ENCODE assay signal across 20 cellular contexts in the genomic region with DNA sequence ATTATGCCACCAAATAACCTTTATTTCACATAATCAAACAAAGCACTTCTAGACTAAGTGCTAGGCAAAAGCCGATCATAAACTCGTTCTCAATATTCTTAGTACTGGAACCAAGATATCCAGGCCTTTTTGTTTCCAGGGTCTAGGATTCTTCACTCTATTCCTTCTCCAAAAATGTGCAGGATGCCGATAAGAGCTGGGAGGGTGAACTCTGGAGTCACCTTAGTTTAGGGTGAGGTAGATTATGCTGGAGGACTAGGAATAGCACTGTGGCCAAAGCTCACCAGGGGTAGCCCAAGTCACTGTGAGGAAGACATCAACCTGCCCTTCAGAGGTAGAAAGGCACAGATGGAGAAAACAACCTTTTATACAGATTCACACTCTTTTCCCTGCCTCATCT. TPM values are rescaled to one million over a fixed set of nuclear protein-coding genes. Genes with fewer than 3 reads are reported as not detected.
"Had no signal": no experiment of that assay in that cellular context is flagged by ENCODE, and none has a peak within 500 bp of the region (broad histone marks: within the 10 kb centered on the region; RNA-seq: fewer than 3 reads in every experiment).

No MANE protein-coding gene starts in this region.

- H3K9me3 ChIP-seq: ascending aorta, heart left ventricle, spleen, tibial nerve had no signal

- H3K4me3 ChIP-seq: ascending aorta, heart left ventricle, spleen, tibial nerve had no signal

- ATAC-seq: activated CD8-positive, alpha-beta T cell treated with anti-CD3 and anti-CD28 coated beads for 36 hours; effector memory CD8-positive, alpha-beta T cell; naive thymus-derived CD8-positive, alpha-beta T cell; T-helper 17 cell had no signal

- H3K27me3 ChIP-seq: ascending aorta, heart left ventricle, tibial nerve had no signal

- H3K9me3 Mint-ChIP-seq: activated CD8-positive, alpha-beta T cell treated with anti-CD3 and anti-CD28 coated beads for 36 hours; activated naive CD4-positive, alpha-beta T cell treated with anti-CD3 and anti-CD28 coated beads, Interleukin-2, amount 50 U/mL, for 24 hours; activated T-helper 2 cell treated with anti-CD3 and anti-CD28 coated beads, Interferon-gamma antibody, Interleukin-2, Interleukin-4, amounts not matched to agents 10 μg/mL and 5 μg/mL and 100 μg/mL, durations not matched to agents 14 hours and 24 hours and 36 hours; effector memory CD8-positive, alpha-beta T cell; naive thymus-derived CD8-positive, alpha-beta T cell had no signal

- H3K4me1 Mint-ChIP-seq: activated naive CD4-positive, alpha-beta T cell treated with anti-CD3 and anti-CD28 coated beads, Interleukin-2, amount 50 U/mL, for 24 hours; naive thymus-derived CD8-positive, alpha-beta T cell had no signal

- H3K36me3 Mint-ChIP-seq: activated naive CD4-positive, alpha-beta T cell treated with anti-CD3 and anti-CD28 coated beads, Interleukin-2, amount 50 U/mL, for 24 hours; naive thymus-derived CD8-positive, alpha-beta T cell had no signal

- H3K27ac Mint-ChIP-seq: activated CD4-positive, alpha-beta T cell treated with anti-CD3 and anti-CD28 coated beads, Interleukin-2, amount 10 ng/mL, durations not matched to agents 24 days and 14 days; activated CD8-positive, alpha-beta T cell treated with anti-CD3 and anti-CD28 coated beads for 36 hours; activated naive CD4-positive, alpha-beta T cell treated with anti-CD3 and anti-CD28 coated beads, Interleukin-2, amount 50 U/mL, for 24 hours; activated T-helper 2 cell treated with anti-CD3 and anti-CD28 coated beads, Interferon-gamma antibody, Interleukin-2, Interleukin-4, amounts not matched to agents 10 μg/mL and 5 μg/mL and 100 μg/mL, durations not matched to agents 14 hours and 24 hours and 36 hours; effector memory CD8-positive, alpha-beta T cell; naive thymus-derived CD8-positive, alpha-beta T cell; T-helper 17 cell had no signal

- H3K27ac ChIP-seq: ascending aorta, brain microvascular endothelial cell, heart left ventricle, tibial nerve, WERI-Rb-1 had no signal

- H3K4me1 ChIP-seq: ascending aorta, spleen had no signal

- H3K36me3 ChIP-seq: brain microvascular endothelial cell, spleen, WERI-Rb-1 had no signal

- H3K4me3 Mint-ChIP-seq: activated CD4-positive, alpha-beta T cell treated with anti-CD3 and anti-CD28 coated beads, Interleukin-2, amount 10 ng/mL, durations not matched to agents 24 days and 14 days; activated CD8-positive, alpha-beta T cell treated with anti-CD3 and anti-CD28 coated beads for 36 hours; activated naive CD4-positive, alpha-beta T cell treated with anti-CD3 and anti-CD28 coated beads, Interleukin-2, amount 50 U/mL, for 24 hours; effector memory CD8-positive, alpha-beta T cell; naive thymus-derived CD8-positive, alpha-beta T cell; T-helper 17 cell had no signal

- DNase-seq: activated CD4-positive, alpha-beta T cell treated with anti-CD3 and anti-CD28 coated beads, Interleukin-2, amount 10 ng/mL, durations not matched to agents 24 days and 14 days; activated CD4-positive, CD25-positive, alpha-beta regulatory T cell treated with anti-CD3 and anti-CD28 coated beads, Interleukin-2, amount 50 U/mL, for 72 hours; activated CD8-positive, alpha-beta T cell treated with anti-CD3 and anti-CD28 coated beads for 36 hours; activated T-cell treated with anti-CD3 and anti-CD28 coated beads, Interleukin-2, amount 50 U/mL, for 48 hours; brain microvascular endothelial cell; cortex of kidney; effector memory CD8-positive, alpha-beta T cell; foreskin fibroblast; heart left ventricle; midbrain; naive thymus-derived CD8-positive, alpha-beta T cell; spleen; stimulated activated naive CD4-positive, alpha-beta T cell; T-helper 17 cell; T1000; WERI-Rb-1 had no signal

RNA-seq across cellular contexts. Expression of gene LONRF2, which starts 37.3 kb away (rescaled TPM):
- total RNA-seq: naive thymus-derived CD8-positive, alpha-beta T cell had no signal
- polyA plus RNA-seq: naive thymus-derived CD8-positive, alpha-beta T cell had no signal
